In genomic region chr13:19072543-19072942, GRCh38 we compare ENCODE assay signal across 21 cellular contexts.
DNase-seq lines count a peak whose midpoint lies in the region; ATAC-seq and TF ChIP-seq lines count a peak whose summit lies in the region.
"Had no signal": no experiment of that assay in that cellular context is flagged by ENCODE, and none has a peak within 500 bp of the region (broad histone marks: within the 10 kb centered on the region; RNA-seq: fewer than 3 reads in every experiment).

No MANE protein-coding gene starts in this region.

- CTCF ChIA-PET in activated CD8-positive, alpha-beta memory T cell treated with anti-CD3 and anti-CD28 coated beads, Interleukin-2, amount 10 ng/mL, durations not matched to agents 7 days and 5 days (lab: Charles Lee), result no interaction called here

- no peak overlapping the region for H3K27ac Mint-ChIP-seq in activated CD8-positive, alpha-beta memory T cell treated with anti-CD3 and anti-CD28 coated beads, Interleukin-2, amount 10 ng/mL, durations not matched to agents 7 days and 5 days
- H3K27ac Mint-ChIP-seq in osteocyte (ENCODE audit: unreplicated experiment), result no peak overlapping the region
- H3K27ac Mint-ChIP-seq: B cell; CD4-positive, CD25-positive, alpha-beta regulatory T cell; CD8-positive, alpha-beta T cell; HFFc6 had no signal

- TF ChIP-seq CTCF in coronary artery (IDR thresholded peaks at IDR 0.05), result no peak
- TF ChIP-seq CTCF in osteocyte (IDR thresholded peaks at IDR 0.05), result no peak

- H3K27me3 ChIP-seq in MG63, result no peaks in the 10 kb centered on the region
- H3K27me3 ChIP-seq: BLaER1 had no signal

- H3K9me3 ChIP-seq in MG63, result no peaks in the 10 kb centered on the region
- H3K9me3 ChIP-seq: BLaER1, Caco-2, HAP-1 had no signal

- no peaks in the 10 kb centered on the region for H3K36me3 ChIP-seq in MG63
- H3K36me3 ChIP-seq: BLaER1, HAP-1 had no signal

- peaks cover 11% of the 10 kb centered on the region for H3K9me3 Mint-ChIP-seq in activated CD8-positive, alpha-beta memory T cell treated with anti-CD3 and anti-CD28 coated beads, Interleukin-2, amount 10 ng/mL, durations not matched to agents 7 days and 5 days (ENCODE audit: low read depth)
- peaks cover 35% of the 10 kb centered on the region for H3K9me3 Mint-ChIP-seq in osteocyte (ENCODE audit: unreplicated experiment)

- DNase-seq in activated CD8-positive, alpha-beta memory T cell treated with anti-CD3 and anti-CD28 coated beads, Interleukin-2, amount 10 ng/mL, durations not matched to agents 7 days and 5 days, result peak; percentile 14
- DNase-seq in activated CD8-positive, alpha-beta memory T cell treated with anti-CD3 and anti-CD28 coated beads, Interleukin-2, amount 50 U/mL, for 4 hours, result no peak
- peak; percentile 50 for DNase-seq in coronary artery (ENCODE audit: low spot score)
- peak; percentile 74 for DNase-seq in osteocyte (ENCODE audit: extremely low spot score, unreplicated experiment)
- peak; percentile 34 for DNase-seq in ureter (ENCODE audit: low spot score)
- DNase-seq in MG63, result no peak
- DNase-seq: Caco-2; CD4-positive, CD25-positive, alpha-beta regulatory T cell; CD8-positive, alpha-beta T cell; DMS153; DND-41; GOT3; HFFc6 had no signal

- H3K4me3 ChIP-seq in coronary artery (no peak overlapping the region), MG63 (no peak overlapping the region)
- H3K4me3 ChIP-seq: BLaER1, GM12878, HAP-1 had no signal

- no peak overlapping the region for H3K4me3 Mint-ChIP-seq in activated CD8-positive, alpha-beta memory T cell treated with anti-CD3 and anti-CD28 coated beads, Interleukin-2, amount 10 ng/mL, durations not matched to agents 7 days and 5 days
- no peak overlapping the region for H3K4me3 Mint-ChIP-seq in osteocyte (ENCODE audit: unreplicated experiment)
- H3K4me3 Mint-ChIP-seq: B cell; CD4-positive, CD25-positive, alpha-beta regulatory T cell; CD8-positive, alpha-beta T cell; HFFc6 had no signal

- no peaks in the 10 kb centered on the region for H3K27me3 Mint-ChIP-seq in activated CD8-positive, alpha-beta memory T cell treated with anti-CD3 and anti-CD28 coated beads, Interleukin-2, amount 10 ng/mL, durations not matched to agents 7 days and 5 days
- H3K27me3 Mint-ChIP-seq in osteocyte (ENCODE audit: unreplicated experiment), result no peaks in the 10 kb centered on the region
- H3K27me3 Mint-ChIP-seq: B cell; CD4-positive, CD25-positive, alpha-beta regulatory T cell had no signal

- no peak overlapping the region for H3K27ac ChIP-seq in coronary artery
- H3K27ac ChIP-seq: 22Rv1, BLaER1, C4-2B had no signal

- no peaks in the 10 kb centered on the region for H3K4me1 Mint-ChIP-seq in activated CD8-positive, alpha-beta memory T cell treated with anti-CD3 and anti-CD28 coated beads, Interleukin-2, amount 10 ng/mL, durations not matched to agents 7 days and 5 days
- H3K4me1 Mint-ChIP-seq in osteocyte (ENCODE audit: unreplicated experiment), result no peaks in the 10 kb centered on the region
- H3K4me1 Mint-ChIP-seq: B cell had no signal

- H3K36me3 Mint-ChIP-seq in activated CD8-positive, alpha-beta memory T cell treated with anti-CD3 and anti-CD28 coated beads, Interleukin-2, amount 10 ng/mL, durations not matched to agents 7 days and 5 days, result no peaks in the 10 kb centered on the region
- H3K36me3 Mint-ChIP-seq in osteocyte (ENCODE audit: unreplicated experiment), result no peaks in the 10 kb centered on the region
- H3K36me3 Mint-ChIP-seq: CD4-positive, CD25-positive, alpha-beta regulatory T cell; CD8-positive, alpha-beta T cell had no signal

- ATAC-seq in activated CD8-positive, alpha-beta memory T cell treated with anti-CD3 and anti-CD28 coated beads, Interleukin-2, amount 10 ng/mL, durations not matched to agents 7 days and 5 days, result no peak
- ATAC-seq in HG03095 (IDR thresholded peaks at IDR 0.05; ENCODE audit: unreplicated experiment) (no peak), GM18907 (IDR thresholded peaks at IDR 0.05; ENCODE audit: unreplicated experiment) (no peak)
- ATAC-seq: CD8-positive, alpha-beta T cell; GM12878 had no signal

Comparison
In these comparisons a context has a peak if more than half of its experiments do, and no peak if none do; other contexts are left out.
1. DNase-seq: peak in activated CD8-positive, alpha-beta memory T cell treated with anti-CD3 and anti-CD28 coated beads, Interleukin-2, amount 10 ng/mL, durations not matched to agents 7 days and 5 days (single experiment), coronary artery (single experiment), osteocyte (single experiment) and ureter (single experiment); none in activated CD8-positive, alpha-beta memory T cell treated with anti-CD3 and anti-CD28 coated beads, Interleukin-2, amount 50 U/mL, for 4 hours (single experiment) and MG63 (single experiment).